ENCODE assay signal across 20 cellular contexts in the genomic region with DNA sequence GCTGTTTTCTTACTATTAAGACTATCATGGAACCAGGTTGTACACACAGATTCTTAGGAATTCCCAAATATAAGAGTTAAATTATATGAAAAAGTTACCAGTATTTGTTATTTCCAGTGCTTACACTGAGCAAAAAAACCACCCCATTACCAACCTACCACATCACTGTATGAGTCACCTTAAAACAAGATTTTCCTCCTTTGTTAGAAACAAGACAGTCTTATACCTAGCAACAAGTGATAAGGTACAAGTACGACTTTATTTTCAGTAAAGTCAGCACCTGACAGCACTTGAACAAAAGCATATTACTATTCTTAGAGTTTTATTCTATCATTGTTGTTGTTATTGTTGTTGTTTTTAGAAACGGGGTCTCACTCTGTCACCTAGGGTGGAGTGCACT. TPM values are rescaled to one million over a fixed set of nuclear protein-coding genes. Genes with fewer than 3 reads are reported as not detected.
A peak's percentile ranks its signal among the peaks of the same experiment; 100 is the strongest.
DNase-seq lines count a peak whose midpoint lies in the region; ATAC-seq, FAIRE-seq and TF ChIP-seq lines count a peak whose summit lies in the region.
"Had no signal": no experiment of that assay in that cellular context is flagged by ENCODE, and none has a peak within 500 bp of the region (broad histone marks: within the 10 kb centered on the region; RNA-seq: fewer than 3 reads in every experiment).

No MANE protein-coding gene starts in this region.

- H3K9me1 ChIP-seq in keratinocyte (ENCODE audit: control insufficient read depth, extremely low read depth, insufficient read depth, low read length): no peaks in the 10 kb centered on the region

- H3K36me3 Mint-ChIP-seq in CD4-positive, CD25-positive, alpha-beta regulatory T cell: no peaks in the 10 kb centered on the region

- H4K20me1 ChIP-seq in keratinocyte (ENCODE audit: control insufficient read depth, extremely low read depth, insufficient read depth, low read length): no peaks in the 10 kb centered on the region

- peaks cover 76% of the 10 kb centered on the region for H3K79me2 ChIP-seq in keratinocyte (ENCODE audit: control insufficient read depth, insufficient read depth, low read length)

- no peak overlapping the region for H3K9ac ChIP-seq in keratinocyte (ENCODE audit: control insufficient read depth, extremely low read depth, insufficient read depth, low read length)
- H3K9ac ChIP-seq: KMS-11 had no signal

- H3K4me3 ChIP-seq in CD4-positive, CD25-positive, alpha-beta regulatory T cell (ENCODE audit: low read depth, low read length): no peak overlapping the region
- no peak overlapping the region for H3K4me3 ChIP-seq in keratinocyte (ENCODE audit: control insufficient read depth in 2 of 3, extremely low read depth in 1 of 3, insufficient read depth in 2 of 3, low read depth in 1 of 3, low read length in 3 of 3)
- H3K4me3 ChIP-seq: dorsolateral prefrontal cortex, ovary, sigmoid colon had no signal

- no peak overlapping the region for H3K27ac ChIP-seq in CD4-positive, CD25-positive, alpha-beta regulatory T cell (ENCODE audit: insufficient read depth, low read length, poor library complexity, severe bottlenecking)
- peak overlapping the region; percentile 34 for H3K27ac ChIP-seq in keratinocyte (ENCODE audit: control insufficient read depth, insufficient read depth, low read length)
- H3K27ac ChIP-seq: dorsolateral prefrontal cortex, KMS-11, ovary, sigmoid colon had no signal

- H3K36me3 ChIP-seq in CD4-positive, CD25-positive, alpha-beta regulatory T cell (ENCODE audit: control insufficient read depth, insufficient read depth, low read length): no peaks in the 10 kb centered on the region
- H3K36me3 ChIP-seq in keratinocyte (ENCODE audit: control insufficient read depth in 2 of 2, extremely low read depth in 1 of 2, insufficient read depth in 2 of 2, low read length in 2 of 2): no peaks in the 10 kb centered on the region
- H3K36me3 ChIP-seq: ovary, sigmoid colon had no signal

- peaks cover 0 to 4% (median 0%) of the 10 kb centered on the region in 7 donors for H3K9me3 Mint-ChIP-seq in CD4-positive, CD25-positive, alpha-beta regulatory T cell

- no peak for TF ChIP-seq CTCF in keratinocyte (optimal IDR thresholded peaks at IDR 0.05 in 1 of 3, IDR thresholded peaks at IDR 0.05 in 1 of 3, conservative IDR thresholded peaks at IDR 0.05 in 1 of 3; ENCODE audit: extremely low read depth in 1 of 3, insufficient read depth in 2 of 3, low read length in 3 of 3)

- H3K27me3 ChIP-seq in CD4-positive, CD25-positive, alpha-beta regulatory T cell (ENCODE audit: control insufficient read depth, insufficient read depth, low read length): no peaks in the 10 kb centered on the region
- H3K27me3 ChIP-seq in keratinocyte (ENCODE audit: control insufficient read depth, extremely low read depth, insufficient read depth, low read length): no peaks in the 10 kb centered on the region
- H3K27me3 ChIP-seq: dorsolateral prefrontal cortex, ovary, sigmoid colon had no signal

- peaks cover 34 to 46% (median 39%) of the 10 kb centered on the region in 4 donors for H3K4me1 Mint-ChIP-seq in CD4-positive, CD25-positive, alpha-beta regulatory T cell

- no peak overlapping the region for H3K4me2 ChIP-seq in keratinocyte (ENCODE audit: control insufficient read depth, extremely low read depth, insufficient read depth, low read depth, low read length)
- H3K4me2 ChIP-seq: KMS-11 had no signal

- peak in 1 of 3 donors; percentile 17 for DNase-seq in CD4-positive, CD25-positive, alpha-beta regulatory T cell
- DNase-seq in HPDE6-E6E7 (ENCODE audit: extremely low spot score) (peak; percentile 40), astrocyte of the hippocampus (ENCODE audit: low read depth, low spot score) (peak; percentile 43), keratinocyte (ENCODE audit: low read depth, low spot score) (no peak), urothelium cell line (ENCODE audit: low spot score) (no peak), amygdala (lab: John Stamatoyannopoulos, UW) (no peak)
- DNase-seq: activated naive CD4-positive, alpha-beta T cell treated with anti-CD3 and anti-CD28 coated beads for 36 hours; dorsolateral prefrontal cortex; HCEC 1CT; naive B cell; NCI-H1417 treated with DMSO at 0.1 percent for 48 hours; NCI-H2171; ovary; sigmoid colon; stimulated activated CD4-positive, alpha-beta T cell treated with anti-CD3 and anti-CD28 coated beads, Interleukin-1b, Interleukin-23, amount 100 ng/mL, for 48 hours had no signal

- H3K27me3 Mint-ChIP-seq in CD4-positive, CD25-positive, alpha-beta regulatory T cell: no peaks in the 10 kb centered on the region
- H3K27me3 Mint-ChIP-seq: naive B cell had no signal

- no peak for FAIRE-seq in keratinocyte (lab: Jason Lieb, UNC)
- no peak for FAIRE-seq in urothelium cell line (lab: Jason Lieb, UNC)
- FAIRE-seq: islet of Langerhans had no signal

- H3K27ac Mint-ChIP-seq in CD4-positive, CD25-positive, alpha-beta regulatory T cell: peak overlapping the region in 2 of 3 donors; percentile 4 to 71
- H3K27ac Mint-ChIP-seq: activated naive CD4-positive, alpha-beta T cell treated with anti-CD3 and anti-CD28 coated beads for 36 hours; WTC11 had no signal

- H2AFZ ChIP-seq in keratinocyte (ENCODE audit: control insufficient read depth, low read length): no peak overlapping the region

- no peaks in the 10 kb centered on the region for H3K9me3 ChIP-seq in CD4-positive, CD25-positive, alpha-beta regulatory T cell (ENCODE audit: control insufficient read depth in 2 of 2, low read length in 2 of 2)
- H3K9me3 ChIP-seq in keratinocyte (ENCODE audit: control insufficient read depth, low read depth, low read length): peaks cover 7% of the 10 kb centered on the region
- H3K9me3 ChIP-seq: ovary, sigmoid colon had no signal

- peak; percentile 80 to 83 for ATAC-seq in CD4-positive, CD25-positive, alpha-beta regulatory T cell (ENCODE audit: low read depth in 2 of 2)
- ATAC-seq in HG03135 (IDR thresholded peaks at IDR 0.05; ENCODE audit: unreplicated experiment): no peak
- ATAC-seq: WTC11 had no signal

- H3K4me1 ChIP-seq in CD4-positive, CD25-positive, alpha-beta regulatory T cell (ENCODE audit: control insufficient read depth, insufficient read depth, low read length, poor library complexity, severe bottlenecking): no peaks in the 10 kb centered on the region
- peaks cover 5% of the 10 kb centered on the region for H3K4me1 ChIP-seq in keratinocyte (ENCODE audit: control insufficient read depth, extremely low read depth, insufficient read depth, low read length)
- H3K4me1 ChIP-seq: sigmoid colon had no signal

- no peak overlapping the region for H3K4me3 Mint-ChIP-seq in CD4-positive, CD25-positive, alpha-beta regulatory T cell
- H3K4me3 Mint-ChIP-seq: activated naive CD4-positive, alpha-beta T cell treated with anti-CD3 and anti-CD28 coated beads for 36 hours; naive B cell; WTC11 had no signal

- dilution Hi-C loops in keratinocyte (cut with MboI; ENCODE audit: extremely low pct_ligation_motif_present, low sequenced_read_pairs): loop anchor here (10.0 kb wide), 1 partner anchor 285 kb away; a partner anchor contains a TSS

RNA-seq across cellular contexts. Expression of a gene that starts 20.4 kb away (rescaled TPM):
- 90.4 TPM for total RNA-seq in CD4-positive, CD25-positive, alpha-beta regulatory T cell
- polyA plus RNA-seq in CD4-positive, CD25-positive, alpha-beta regulatory T cell: 10 to 100 TPM; 27.2 to 39.0 (median 37.3) TPM
- polyA plus RNA-seq in keratinocyte: 11.3 to 23.1 TPM (median 13.9 TPM) in 3 replicates
- 8.2 TPM for polyA plus RNA-seq in keratinocyte (2011; ENCODE audit: low read depth)
- 14.4 and 18.0 TPM in 2 replicates for polyA plus RNA-seq in keratinocyte (2011; cell fraction: cytosol; rRNA removed)
- 23.1 and 25.8 TPM in 2 replicates for polyA plus RNA-seq in keratinocyte (2011; cell fraction: nucleus; rRNA removed)
- 13.1 and 22.8 TPM in 2 replicates for polyA plus RNA-seq in keratinocyte (2012; ENCODE audit: low replicate concordance)
- polyA minus RNA-seq in keratinocyte: 26.8 to 40.0 TPM (median 30.9 TPM) in 3 replicates
- polyA minus RNA-seq in keratinocyte (2011; cell fraction: cytosol; rRNA and poly(A)+ RNA removed): 18.8 TPM
- 35.5 and 69.9 TPM in 2 replicates for polyA minus RNA-seq in keratinocyte (2011; cell fraction: nucleus; rRNA and poly(A)+ RNA removed)

RNA-seq across cellular contexts. Expression of a gene that starts 31.8 kb away (rescaled TPM):
- 2.1 TPM for total RNA-seq in CD4-positive, CD25-positive, alpha-beta regulatory T cell
- polyA plus RNA-seq in CD4-positive, CD25-positive, alpha-beta regulatory T cell: 1 to 10 TPM in 1 of 4 donors, under 1 TPM in 3; 0.21 to 1.1 (median 0.33) TPM
- polyA plus RNA-seq in keratinocyte: 0.08 to 0.17 TPM (median 0.13 TPM) in 3 replicates
- polyA plus RNA-seq in keratinocyte (2011; ENCODE audit: low read depth): 0.51 TPM
- polyA plus RNA-seq in keratinocyte (2011; cell fraction: cytosol; rRNA removed): 0.09 and 0.10 TPM in 2 replicates
- 0.28 and 0.33 TPM in 2 replicates for polyA plus RNA-seq in keratinocyte (2011; cell fraction: nucleus; rRNA removed)
- polyA plus RNA-seq in keratinocyte (2012; ENCODE audit: low replicate concordance): 0.08 and 0.29 TPM in 2 replicates
- not detected in 3 replicates for polyA minus RNA-seq in keratinocyte
- polyA minus RNA-seq in keratinocyte (2011; cell fraction: cytosol; rRNA and poly(A)+ RNA removed): not detected
- 0.74 and 1.2 TPM in 2 replicates for polyA minus RNA-seq in keratinocyte (2011; cell fraction: nucleus; rRNA and poly(A)+ RNA removed)
- polyA plus RNA-seq: BJ had no signal

Comparison
In these comparisons a context has a peak if more than half of its experiments do, and no peak if none do; other contexts are left out.
1. DNase-seq: peak in HPDE6-E6E7 (single experiment) and astrocyte of the hippocampus (single experiment); none in keratinocyte (single experiment), urothelium cell line (single experiment) and amygdala (0 of 56).